ENCODE assay signal across 8 cellular contexts in genomic region chr5:139788294-139788875, GRCh38. TPM values are rescaled to one million over a fixed set of nuclear protein-coding genes. Genes with fewer than 3 reads are reported as not detected.
A peak's percentile ranks its signal among the peaks of the same experiment; 100 is the strongest.
DNase-seq lines count a peak whose midpoint lies in the region; ATAC-seq, FAIRE-seq and TF ChIP-seq lines count a peak whose summit lies in the region.

No MANE protein-coding gene starts in this region.

- H4K5ac ChIP-seq in H1 (ENCODE audit: insufficient read length, low read depth, low read length), result peak overlapping the region; percentile 13

- peaks cover 4 to 28% (median 21%) of the 10 kb centered on the region in 4 experiments for H3K27me3 ChIP-seq in H1 (replicated peaks in 1 of 4; ENCODE audit: control insufficient read depth in 3 of 4, extremely low read depth in 1 of 4, insufficient read depth in 3 of 4, low read length in 3 of 4)
- peaks cover 18% of the 10 kb centered on the region for H3K27me3 ChIP-seq in mucosa of stomach (ENCODE audit: control insufficient read depth, insufficient read depth, low read length)
- no peaks in the 10 kb centered on the region for H3K27me3 ChIP-seq in vagina

- no peak for TF ChIP-seq POLR2A in H1 (IDR thresholded peaks at IDR 0.05; ENCODE audit: control extremely low read depth in 1 of 2, low read depth in 2 of 2, low read length in 2 of 2)
- no peak for TF ChIP-seq POLR2A in vagina (IDR thresholded peaks at IDR 0.05)

- no peak for FAIRE-seq in H1 (lab: Jason Lieb, UNC)

- H3K4me1 Mint-ChIP-seq in activated naive CD4-positive, alpha-beta T cell treated with anti-CD3 and anti-CD28 coated beads, Interleukin-2, amount 50 U/mL, for 24 hours, result peaks cover 7% of the 10 kb centered on the region

- no peak for ATAC-seq in activated naive CD4-positive, alpha-beta T cell treated with anti-CD3 and anti-CD28 coated beads, Interleukin-2, amount 50 U/mL, for 72 hours
- ATAC-seq in GM18519 (IDR thresholded peaks at IDR 0.05; ENCODE audit: low FRiP score, unreplicated experiment), result no peak

- H2BK120ac ChIP-seq in H1 (replicated peaks; ENCODE audit: low read depth, low read length), result peak overlapping the region; percentile 77

- peak overlapping the region; percentile 93 for H3K18ac ChIP-seq in H1 (ENCODE audit: extremely low read depth, low read length)

- no peak overlapping the region; the same call in 1 of the 2 replicates for H2BK5ac ChIP-seq in H1 (ENCODE audit: low read depth, low read length)

- no peaks in the 10 kb centered on the region for H3K9me3 ChIP-seq in H1 (ENCODE audit: insufficient read depth in 2 of 2, low read depth in 1 of 2, low read length in 1 of 2)
- H3K9me3 ChIP-seq in mucosa of stomach (ENCODE audit: control insufficient read depth, low read length), result no peaks in the 10 kb centered on the region
- no peaks in the 10 kb centered on the region for H3K9me3 ChIP-seq in vagina

- H2BK15ac ChIP-seq in H1 (ENCODE audit: low read length), result peak overlapping the region; percentile 61; the same call in 1 of the 2 replicates

- intact Hi-C loops in vagina (cut with DNase I), result loop anchor here (5.0 kb wide), 2 partner anchors 59 to 179 kb away; no protein-coding TSS in a partner anchor

- no peak overlapping the region for H2AK5ac ChIP-seq in H1 (ENCODE audit: low read depth, low read length)

- H3K79me2 ChIP-seq in H1 (ENCODE audit: control insufficient read depth in 1 of 2, insufficient read depth in 2 of 2, low read length in 2 of 2), result no peaks in the 10 kb centered on the region

- H2BK12ac ChIP-seq in H1 (ENCODE audit: low read depth, low read length), result peak overlapping the region; percentile 80; the same call in 1 of the 2 replicates

- peak overlapping the region; percentile 45 for H3K4me3 Mint-ChIP-seq in activated naive CD4-positive, alpha-beta T cell treated with anti-CD3 and anti-CD28 coated beads, Interleukin-2, amount 50 U/mL, for 24 hours

- H3K27ac ChIP-seq in H1 (ENCODE audit: low read depth, low read length), result no peak overlapping the region
- H3K27ac ChIP-seq in vagina, result peak overlapping the region; percentile 79

- POLR2A ChIA-PET in H1 (lab: Charles Lee; ENCODE audit: partially characterized antibody), result interaction anchor here (1.2 to 2.8 kb wide), 2 partner anchors 7 to 74 kb away, joined by 4 to 7 read pairs; partner anchors contain the start of gene PSD2

- no peaks in the 10 kb centered on the region for H4K20me1 ChIP-seq in H1 (replicated peaks in 1 of 2; ENCODE audit: control insufficient read depth in 1 of 2, insufficient read depth in 2 of 2, low read length in 2 of 2)

- TF ChIP-seq CTCF in H1 (IDR thresholded peaks at IDR 0.05; ENCODE audit: control extremely low read depth in 1 of 3, insufficient read depth in 1 of 3, low read depth in 1 of 3, low read length in 3 of 3) (no peak), vagina (IDR thresholded peaks at IDR 0.05) (no peak)

- peak overlapping the region; percentile 38 for H2AFZ ChIP-seq in H1 (ENCODE audit: low read length)

- H3K27me3 Mint-ChIP-seq in activated naive CD4-positive, alpha-beta T cell treated with anti-CD3 and anti-CD28 coated beads, Interleukin-2, amount 50 U/mL, for 24 hours, result peaks cover 11% of the 10 kb centered on the region

- H4K91ac ChIP-seq in H1 (replicated peaks; ENCODE audit: insufficient read length, low read length), result peak overlapping the region; percentile 87

- H3K4me1 ChIP-seq in H1 (replicated peaks in 1 of 4; ENCODE audit: control insufficient read depth in 3 of 4, insufficient read depth in 4 of 4, low read length in 3 of 4), result peaks cover 0 to 5% (median 5%) of the 10 kb centered on the region in 4 experiments; a peak in 5 of 7 replicates
- H3K4me1 ChIP-seq in mucosa of stomach (ENCODE audit: control insufficient read depth, insufficient read depth, low read length), result peaks cover 13% of the 10 kb centered on the region
- H3K4me1 ChIP-seq in vagina, result peaks cover 12% of the 10 kb centered on the region

- H3K79me1 ChIP-seq in H1 (ENCODE audit: low read depth, low read length), result no peaks in the 10 kb centered on the region

- CTCF ChIA-PET in H1 (lab: Charles Lee; ENCODE audit: partially characterized antibody), result interaction anchor here (0.6 to 10.1 kb wide), 39 partner anchors 10 to 367 kb away, joined by 3 to 276 read pairs (median 8); partner anchors contain the start of gene PSD2

- no peak overlapping the region for H3K14ac ChIP-seq in H1 (ENCODE audit: insufficient read length)

- no peak for TF ChIP-seq RAD21 in H1 (IDR thresholded peaks at IDR 0.05 in 1 of 2, conservative IDR thresholded peaks at IDR 0.05 in 1 of 2; ENCODE audit: low read depth in 2 of 2, low read length in 2 of 2)

- H3K27ac Mint-ChIP-seq in activated naive CD4-positive, alpha-beta T cell treated with anti-CD3 and anti-CD28 coated beads, Interleukin-2, amount 50 U/mL, for 24 hours, result no peak overlapping the region
- H3K27ac Mint-ChIP-seq in activated naive CD4-positive, alpha-beta T cell treated with anti-CD3 and anti-CD28 coated beads, Interleukin-2, amount 50 U/mL, for 72 hours, result no peak overlapping the region

- H3K4me3 ChIP-seq in H1 (ENCODE audit: extremely low read depth in 1 of 4, insufficient read depth in 2 of 4, low read depth in 3 of 4, low read length in 4 of 4) (peak overlapping the region; percentile 36 to 70 (median 43)), mucosa of stomach (ENCODE audit: low read length) (no peak overlapping the region), vagina (peak overlapping the region; percentile 46 to 52)

- H3K56ac ChIP-seq in H1 (replicated peaks; ENCODE audit: insufficient read length, low read depth, low read length), result no peak overlapping the region

- WGBS in H1 (ENCODE audit: extremely low coverage in 1 of 2, insufficient coverage in 1 of 2, insufficient read length in 1 of 2, insufficient replicate concordance in 2 of 2, low coverage in 1 of 2, low lambda C conversion rate in 2 of 2, missing lambda C conversion rate in 1 of 2), 2 experiments, result 37% methylated on average over 32 of the region's 32 CpGs; no CpG with 5 or more reads in 1 of the 2 experiments

- H3K4me2 ChIP-seq in H1 (ENCODE audit: insufficient read depth in 1 of 2, low read depth in 2 of 2, low read length in 2 of 2), result peak overlapping the region; percentile 62 to 88

- TF ChIP-seq EP300 in H1 (IDR thresholded peaks at IDR 0.05; ENCODE audit: borderline replicate concordance in 1 of 2, low read depth in 2 of 2, low read length in 2 of 2), result no peak

- H3K4ac ChIP-seq in H1 (replicated peaks; ENCODE audit: insufficient read length, low read depth, low read length), result peak overlapping the region; percentile 21

- no peaks in the 10 kb centered on the region for H3K36me3 ChIP-seq in H1 (ENCODE audit: control insufficient read depth in 2 of 4, insufficient read depth in 4 of 4, low read length in 3 of 4)
- H3K36me3 ChIP-seq in mucosa of stomach (ENCODE audit: control insufficient read depth, insufficient read depth, low read length), result no peaks in the 10 kb centered on the region
- no peaks in the 10 kb centered on the region for H3K36me3 ChIP-seq in vagina

- H3K36me3 Mint-ChIP-seq in activated naive CD4-positive, alpha-beta T cell treated with anti-CD3 and anti-CD28 coated beads, Interleukin-2, amount 50 U/mL, for 24 hours, result no peaks in the 10 kb centered on the region
- H3K36me3 Mint-ChIP-seq in activated naive CD4-positive, alpha-beta T cell treated with anti-CD3 and anti-CD28 coated beads, Interleukin-2, amount 50 U/mL, for 72 hours, result no peaks in the 10 kb centered on the region

- H3K23ac ChIP-seq in H1 (ENCODE audit: insufficient read length), result no peak overlapping the region

- H3K9me3 Mint-ChIP-seq in activated naive CD4-positive, alpha-beta T cell treated with anti-CD3 and anti-CD28 coated beads, Interleukin-2, amount 50 U/mL, for 24 hours, result no peaks in the 10 kb centered on the region
- H3K9me3 Mint-ChIP-seq in activated naive CD4-positive, alpha-beta T cell treated with anti-CD3 and anti-CD28 coated beads, Interleukin-2, amount 50 U/mL, for 72 hours, result no peaks in the 10 kb centered on the region

- no peak for DNase-seq in activated naive CD4-positive, alpha-beta T cell treated with anti-CD3 and anti-CD28 coated beads, Interleukin-2, amount 50 U/mL, for 72 hours (ENCODE audit: low spot score in 2 of 2)
- DNase-seq in H1 (ENCODE audit: low read depth in 1 of 2, low spot score in 2 of 2) (peak in 1 of 2 experiments; percentile 68), vagina (ENCODE audit: extremely low spot score in 2 of 2) (no peak), Kasumi-1 (lab: John Stamatoyannopoulos, UW) (no peak), glomerular visceral epithelial cell (ENCODE audit: extremely low spot score) (no peak)

- peaks cover 3% of the 10 kb centered on the region; the same call in 1 of the 2 replicates for H3K23me2 ChIP-seq in H1 (ENCODE audit: low read depth, low read length)

- H3K9ac ChIP-seq in H1 (replicated peaks in 1 of 4; ENCODE audit: extremely low read depth in 1 of 4, low read depth in 3 of 4, low read length in 3 of 4), result no peak overlapping the region
- H3K9ac ChIP-seq in mucosa of stomach (ENCODE audit: low read length), result peak overlapping the region; percentile 50

- H2BK20ac ChIP-seq in H1 (ENCODE audit: low read length), result no peak overlapping the region

- peak overlapping the region; percentile 95 for H4K8ac ChIP-seq in H1 (ENCODE audit: extremely low read depth, insufficient read depth, low read length)

TF ChIP-seq in H1, 55 proteins besides CTCF, POLR2A, EP300 and RAD21:
- TF ChIP-seq RBBP5 (IDR thresholded peaks at IDR 0.05; ENCODE audit: borderline replicate concordance, low read depth, low read length) (no peak), SUZ12 (IDR thresholded peaks at IDR 0.05; ENCODE audit: low read length) (0 out of 2 replicates have a peak, but pooled peaks have one; percentile 42)

RNA-seq across cellular contexts. Expression of gene PSD2, which starts 7.2 kb away (rescaled TPM):
- not detected for total RNA-seq in activated naive CD4-positive, alpha-beta T cell treated with anti-CD3 and anti-CD28 coated beads, Interleukin-2, amount 50 U/mL, for 72 hours
- total RNA-seq in H1 (2021; fragmentation: NEBNext Ultra II Directional; extraction: Animal tissue kit (Norgen Biotek cat#: 25700)), result 0.06 and 0.13 TPM in 2 replicates
- polyA plus RNA-seq in H1 (2011; rRNA removed), result 0.14 and 0.25 TPM in 2 replicates
- 0.23 TPM for polyA plus RNA-seq in H1 (2011; cell fraction: cytosol; rRNA removed)
- 0.48 TPM for polyA plus RNA-seq in H1 (2011; cell fraction: nucleus; rRNA removed)
- 0.09 to 0.24 TPM (median 0.15 TPM) in 4 replicates for polyA plus RNA-seq in H1 (2012, experiment 1 of 2)
- 0.14 TPM for polyA plus RNA-seq in H1 (2012, experiment 2 of 2)
- 0.06 TPM for polyA plus RNA-seq in H1 (2013, experiment 1 of 2)
- polyA plus RNA-seq in H1 (2013, experiment 2 of 2), result 0.09 TPM
- 0.17 TPM in 1 of 2 replicates, not detected in the other for polyA minus RNA-seq in H1 (2011; rRNA and poly(A)+ RNA removed)
- polyA minus RNA-seq in H1 (2011; cell fraction: cytosol; rRNA and poly(A)+ RNA removed), result not detected
- 0.20 TPM for polyA minus RNA-seq in H1 (2011; cell fraction: nucleus; rRNA and poly(A)+ RNA removed)
- 0.25 TPM for total RNA-seq in vagina
